8 cellular contexts compared by ENCODE assay signal in genomic region chrX:153469811-153470410, GRCh38. TPM values are rescaled to one million over a fixed set of nuclear protein-coding genes. Genes with fewer than 3 reads are reported as not detected.
A peak's percentile ranks its signal among the peaks of the same experiment; 100 is the strongest.
DNase-seq lines count a peak whose midpoint lies in the region; ATAC-seq and TF ChIP-seq lines count a peak whose summit lies in the region.

No MANE protein-coding gene starts in this region.

- H3K27ac ChIP-seq in SU-DHL-6 (ENCODE audit: low read depth, low read length) (no peak overlapping the region), muscle layer of duodenum (ENCODE audit: low read length) (peak overlapping the region; percentile 39), upper lobe of right lung (peak overlapping the region; percentile 78)

- DNase-seq in COR-L47 (lab: John Stamatoyannopoulos, UW) (peak; percentile 7), upper lobe of right lung (no peak), superior temporal gyrus (ENCODE audit: extremely low spot score) (no peak)

- H3K79me2 ChIP-seq in SU-DHL-6 (ENCODE audit: insufficient read depth, low read length): peaks cover 11% of the 10 kb centered on the region

- H3K4me2 ChIP-seq in SU-DHL-6 (ENCODE audit: low read depth, low read length, poor library complexity, severe bottlenecking): peak overlapping the region; percentile 91

- peak overlapping the region; percentile 68 for H2AFZ ChIP-seq in SU-DHL-6 (ENCODE audit: low read depth, low read length, severe bottlenecking)

- TF ChIP-seq CTCF in SU-DHL-6 (IDR thresholded peaks at IDR 0.05; ENCODE audit: insufficient read depth, low read length, poor library complexity, severe bottlenecking): no peak
- peak; percentile 16 for TF ChIP-seq CTCF in upper lobe of right lung (IDR thresholded peaks at IDR 0.05)

- no peaks in the 10 kb centered on the region for H3K9me2 ChIP-seq in SU-DHL-6 (replicated peaks; ENCODE audit: insufficient read depth, low read length)

- H3K36me3 ChIP-seq in SU-DHL-6 (ENCODE audit: low read length): no peaks in the 10 kb centered on the region
- H3K36me3 ChIP-seq in endocrine pancreas (ENCODE audit: control insufficient read depth, insufficient read depth, low read length): no peaks in the 10 kb centered on the region
- peaks cover 0 to 3% of the 10 kb centered on the region in 2 donors for H3K36me3 ChIP-seq in muscle layer of duodenum (ENCODE audit: control insufficient read depth in 1 of 2, insufficient read depth in 2 of 2, low read length in 2 of 2)
- no peaks in the 10 kb centered on the region for H3K36me3 ChIP-seq in upper lobe of right lung

- H3K4me3 ChIP-seq in SU-DHL-6 (ENCODE audit: insufficient read depth, low read length, poor library complexity, severe bottlenecking) (peak overlapping the region; percentile 91), endocrine pancreas (ENCODE audit: control insufficient read depth, insufficient read depth, low read length) (peak overlapping the region; percentile 14), muscle layer of duodenum (ENCODE audit: low read depth in 1 of 2, low read length in 2 of 2) (peak overlapping the region; percentile 68 to 75), upper lobe of right lung (peak overlapping the region; percentile 63)

- peak; percentile 29 for ATAC-seq in GM19328 (IDR thresholded peaks at IDR 0.05; ENCODE audit: unreplicated experiment)
- peak; percentile 36 for ATAC-seq in HG03196 (IDR thresholded peaks at IDR 0.05; ENCODE audit: unreplicated experiment)
- ATAC-seq in upper lobe of right lung: peak; percentile 37

- H3K9me3 ChIP-seq in SU-DHL-6 (ENCODE audit: insufficient read depth, low read length) (no peaks in the 10 kb centered on the region), endocrine pancreas (ENCODE audit: control insufficient read depth, low read length) (no peaks in the 10 kb centered on the region), muscle layer of duodenum (ENCODE audit: control insufficient read depth in 1 of 2, low read length in 2 of 2) (no peaks in the 10 kb centered on the region), upper lobe of right lung (no peaks in the 10 kb centered on the region)

- no peaks in the 10 kb centered on the region for H3K27me3 ChIP-seq in SU-DHL-6 (ENCODE audit: low read length)
- no peaks in the 10 kb centered on the region for H3K27me3 ChIP-seq in endocrine pancreas (ENCODE audit: control insufficient read depth, insufficient read depth, low read length)
- H3K27me3 ChIP-seq in muscle layer of duodenum (ENCODE audit: low read depth, low read length): no peaks in the 10 kb centered on the region
- H3K27me3 ChIP-seq in upper lobe of right lung: no peaks in the 10 kb centered on the region

- peak overlapping the region; percentile 93 for H3K9ac ChIP-seq in SU-DHL-6 (ENCODE audit: low read length)
- peak overlapping the region; percentile 26 for H3K9ac ChIP-seq in endocrine pancreas (ENCODE audit: control insufficient read depth, insufficient read depth, low read length)

- intact Hi-C loops in upper lobe of right lung (cut with DNase I): no loop called here

- H3K4me1 ChIP-seq in endocrine pancreas (ENCODE audit: control insufficient read depth, insufficient read depth, low read length) (no peaks in the 10 kb centered on the region), muscle layer of duodenum (ENCODE audit: control insufficient read depth in 1 of 2, insufficient read depth in 2 of 2, low read length in 2 of 2) (peaks cover 0 to 19% of the 10 kb centered on the region in 2 donors), upper lobe of right lung (no peaks in the 10 kb centered on the region)

- no peaks in the 10 kb centered on the region for H4K20me1 ChIP-seq in SU-DHL-6 (ENCODE audit: low read depth, low read length)

- H3F3A ChIP-seq in SU-DHL-6 (ENCODE audit: insufficient read depth): no peaks in the 10 kb centered on the region

RNA-seq across cellular contexts. Expression of gene HAUS7, which starts 0.5 kb away (rescaled TPM):
- 23.0 TPM for total RNA-seq in upper lobe of right lung

RNA-seq across cellular contexts. Expression of gene TREX2, which starts 24.1 kb away (rescaled TPM):
- 1.2 TPM for total RNA-seq in upper lobe of right lung

RNA-seq across cellular contexts. Expression of gene BGN, which starts 24.9 kb away (rescaled TPM):
- total RNA-seq in upper lobe of right lung: 205 TPM

RNA-seq across cellular contexts. Expression of gene ATP2B3, which starts 47.5 kb away (rescaled TPM):
- not detected for total RNA-seq in upper lobe of right lung

RNA-seq across cellular contexts. Expression of gene ZFP92, which starts 58.6 kb away (rescaled TPM):
- 3.4 TPM for total RNA-seq in upper lobe of right lung

Comparison
In these comparisons a context has a peak if more than half of its experiments do, and no peak if none do; other contexts are left out.
1. H3K4me3 ChIP-seq: peak in every context shown above with its lines; median percentile 91 in SU-DHL-6; 72 in muscle layer of duodenum; 63 in upper lobe of right lung; 14 in endocrine pancreas.